18 cellular contexts compared by ENCODE assay signal in the genomic region with DNA sequence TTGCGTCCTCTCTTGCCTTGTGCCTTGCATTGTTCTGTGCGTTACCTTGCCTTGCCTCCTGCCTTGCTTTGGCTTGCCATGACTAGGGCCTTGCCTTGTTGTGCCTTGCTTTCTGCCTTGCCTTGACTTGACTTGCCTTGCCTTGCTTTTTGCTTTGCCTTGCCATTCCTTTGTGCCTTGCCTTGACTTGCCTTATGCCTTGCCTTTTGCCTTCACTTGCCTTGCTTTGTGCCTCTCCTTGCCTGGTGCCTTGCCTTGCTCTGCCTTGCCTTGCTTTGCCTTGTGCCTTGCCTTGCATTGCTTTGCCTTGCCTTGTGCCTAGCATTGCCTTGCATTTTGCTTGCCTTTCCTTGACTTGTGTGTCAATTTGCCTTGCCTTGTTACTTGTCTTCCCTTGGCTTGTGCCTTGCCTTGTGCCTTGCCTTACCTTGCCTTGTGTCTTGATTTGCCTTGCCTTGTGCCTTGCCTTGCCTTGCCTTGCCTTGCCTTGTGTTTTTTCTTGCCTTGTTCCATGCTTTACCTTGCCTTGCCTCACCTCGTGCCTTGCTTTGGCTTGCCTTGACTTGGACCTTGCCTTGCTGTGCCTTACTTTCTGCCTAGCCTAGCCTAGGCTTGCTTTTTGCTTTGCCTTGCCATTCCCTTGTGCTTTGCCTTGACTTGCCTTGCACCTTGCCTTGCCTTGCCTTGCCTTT.
DNase-seq lines count a peak whose midpoint lies in the region; ATAC-seq and TF ChIP-seq lines count a peak whose summit lies in the region.
"Had no signal": no experiment of that assay in that cellular context is flagged by ENCODE, and none has a peak within 500 bp of the region (broad histone marks: within the 10 kb centered on the region; RNA-seq: fewer than 3 reads in every experiment).

No MANE protein-coding gene starts in this region.

- H3K4ac ChIP-seq in trophoblast cell (ENCODE audit: low read depth, low read length), result no peak overlapping the region

- intact Hi-C loops in cardiac septum (cut with DNase I), result no loop called here

- H4K8ac ChIP-seq in trophoblast cell (ENCODE audit: low read depth, low read length), result no peak overlapping the region

- H3K4me3 ChIP-seq in right atrium auricular region, result no peak overlapping the region
- peak overlapping the region; percentile 7 for H3K4me3 ChIP-seq in trophoblast cell (ENCODE audit: low read depth, low read length)
- H3K4me3 ChIP-seq: A549, GM23248 had no signal

- no peaks in the 10 kb centered on the region for H3K36me3 ChIP-seq in right atrium auricular region
- no peaks in the 10 kb centered on the region for H3K36me3 ChIP-seq in trophoblast cell (ENCODE audit: control insufficient read depth in 1 of 2, insufficient read depth in 2 of 2, low read length in 2 of 2)

- no peaks in the 10 kb centered on the region for H3K9me3 ChIP-seq in right atrium auricular region
- peaks cover 33% of the 10 kb centered on the region for H3K9me3 ChIP-seq in trophoblast cell (ENCODE audit: insufficient read depth, low read depth, low read length)
- H3K9me3 ChIP-seq: A549, Caco-2 had no signal

- H2BK120ac ChIP-seq in trophoblast cell (ENCODE audit: insufficient read depth, low read length, poor library complexity), result no peak overlapping the region

- H3K18ac ChIP-seq in trophoblast cell (ENCODE audit: low read length), result no peak overlapping the region

- peak overlapping the region; percentile 36 for H3K27ac Mint-ChIP-seq in endothelial cell (ENCODE audit: unreplicated experiment)
- H3K27ac Mint-ChIP-seq: CD4-positive, alpha-beta T cell had no signal

- no peak overlapping the region for H2AFZ ChIP-seq in trophoblast cell (ENCODE audit: insufficient read depth, low read length, poor library complexity)
- H2AFZ ChIP-seq: GM23248 had no signal

- H4K91ac ChIP-seq in trophoblast cell (ENCODE audit: low read depth, low read length), result no peak overlapping the region

- TF ChIP-seq CTCF in right atrium auricular region (IDR thresholded peaks at IDR 0.05) (no peak), endothelial cell (IDR thresholded peaks at IDR 0.05; ENCODE audit: unreplicated experiment) (no peak)

- H3K27ac ChIP-seq in right atrium auricular region (no peak overlapping the region), trophoblast cell (ENCODE audit: low read depth, low read length) (no peak overlapping the region)
- H3K27ac ChIP-seq: 22Rv1, A549, C4-2B, GM23248, HL-60 had no signal

- no peak overlapping the region for H4K12ac ChIP-seq in trophoblast cell (ENCODE audit: low read depth, low read length)

- no peak overlapping the region for H2AK5ac ChIP-seq in trophoblast cell (ENCODE audit: low read length)

- no peak for ATAC-seq in GM21515 (IDR thresholded peaks at IDR 0.05; ENCODE audit: unreplicated experiment)
- ATAC-seq: A549, HCT116 had no signal

- H3K36me3 Mint-ChIP-seq in endothelial cell (ENCODE audit: low read depth, unreplicated experiment), result peaks cover 4% of the 10 kb centered on the region

- no peak overlapping the region for H3K4me2 ChIP-seq in trophoblast cell (ENCODE audit: low read length)
- H3K4me2 ChIP-seq: A549 had no signal

- H3K27me3 Mint-ChIP-seq in endothelial cell (ENCODE audit: unreplicated experiment), result peaks cover 18% of the 10 kb centered on the region
- H3K27me3 Mint-ChIP-seq: CD4-positive, alpha-beta T cell had no signal

- H3K79me2 ChIP-seq in trophoblast cell (ENCODE audit: control insufficient read depth, insufficient read depth, low read length, poor library complexity), result no peaks in the 10 kb centered on the region

- no peak overlapping the region for H3K4me3 Mint-ChIP-seq in endothelial cell (ENCODE audit: unreplicated experiment)
- H3K4me3 Mint-ChIP-seq: CD4-positive, alpha-beta T cell had no signal

- no peaks in the 10 kb centered on the region for H3K4me1 Mint-ChIP-seq in endothelial cell (ENCODE audit: unreplicated experiment)

- H3K23ac ChIP-seq in trophoblast cell (ENCODE audit: low read length), result no peak overlapping the region

- H3K9ac ChIP-seq in trophoblast cell (ENCODE audit: low read length), result no peak overlapping the region
- H3K9ac ChIP-seq: GM23248 had no signal

- no peak overlapping the region for H2BK12ac ChIP-seq in trophoblast cell (ENCODE audit: low read length)

- WGBS in trophoblast cell (ENCODE audit: extremely low coverage, insufficient coverage, insufficient read length), result no CpG with 5 or more reads among the region's 3 CpGs

- no peak overlapping the region for H2BK5ac ChIP-seq in trophoblast cell (ENCODE audit: low read depth, low read length, poor library complexity)

- H3K79me1 ChIP-seq in trophoblast cell (ENCODE audit: low read length), result no peaks in the 10 kb centered on the region

- H3K4me1 ChIP-seq in right atrium auricular region (no peaks in the 10 kb centered on the region), trophoblast cell (ENCODE audit: control insufficient read depth in 1 of 2, insufficient read depth in 2 of 2, low read length in 2 of 2) (no peaks in the 10 kb centered on the region)
- H3K4me1 ChIP-seq: A549, Caco-2 had no signal

- no peaks in the 10 kb centered on the region for H3K9me3 Mint-ChIP-seq in endothelial cell (ENCODE audit: unreplicated experiment)
- H3K9me3 Mint-ChIP-seq: CD4-positive, alpha-beta T cell had no signal

- peak; percentile 22 for DNase-seq in cardiac septum (ENCODE audit: low spot score)
- DNase-seq in right atrium auricular region (ENCODE audit: low spot score), result no peak
- DNase-seq in endothelial cell (ENCODE audit: low spot score), result no peak
- DNase-seq in trophoblast cell, result no peak
- peak; percentile 5 for DNase-seq in ureter (ENCODE audit: low spot score)
- no peak for DNase-seq in activated gamma-delta T cell treated with Interleukin-2 at 50 U/mL for 16 hours
- no peak for DNase-seq in NCI-H1417 (lab: John Stamatoyannopoulos, UW)
- DNase-seq: AML-193; Caco-2; CD4-positive, alpha-beta T cell; GM23248; IMR-90 had no signal

- H3K27me3 ChIP-seq in right atrium auricular region, result no peaks in the 10 kb centered on the region
- no peaks in the 10 kb centered on the region for H3K27me3 ChIP-seq in trophoblast cell (ENCODE audit: insufficient read depth, low read length)

- no peak overlapping the region for H3K14ac ChIP-seq in trophoblast cell (ENCODE audit: low read length)

Comparison
In these comparisons a context has a peak if more than half of its experiments do, and no peak if none do; other contexts are left out.
1. DNase-seq: peak in cardiac septum (single experiment) and ureter (single experiment); none in right atrium auricular region (single experiment), endothelial cell (single experiment), trophoblast cell (0 of 2), activated gamma-delta T cell treated with Interleukin-2 at 50 U/mL for 16 hours (single experiment) and NCI-H1417 (0 of 3).